8 cellular contexts compared by ENCODE assay signal in genomic region chr11:504053-504993, GRCh38.
A peak's percentile ranks its signal among the peaks of the same experiment; 100 is the strongest.
DNase-seq lines count a peak whose midpoint lies in the region; ATAC-seq and TF ChIP-seq lines count a peak whose summit lies in the region.

No MANE protein-coding gene starts in this region.

- H3K36me3 ChIP-seq in RWPE2 (ENCODE audit: low read depth): peaks cover 46% of the 10 kb centered on the region

- H3K27me3 ChIP-seq in RWPE2 (ENCODE audit: insufficient read depth, poor library complexity, severe bottlenecking): no peaks in the 10 kb centered on the region

- H3K27ac ChIP-seq in RWPE2 (ENCODE audit: poor library complexity, severe bottlenecking): peak overlapping the region; percentile 94

- no peaks in the 10 kb centered on the region for H3K27me3 Mint-ChIP-seq in nephron progenitor cell (ENCODE audit: low read depth, poor library complexity)

- TF ChIP-seq POLR2A in erythroblast (IDR thresholded peaks at IDR 0.05; ENCODE audit: low read length): peak; percentile 41

- DNase-seq in RWPE2 (ENCODE audit: low spot score) (no peak), erythroblast (lab: John Stamatoyannopoulos, UW) (peak; percentile 87 to 91), nephron progenitor cell (no peak), NCI-H526 (lab: John Stamatoyannopoulos, UW) (no peak), SKM-1 (lab: John Stamatoyannopoulos, UW; ENCODE audit: unreplicated experiment) (no peak), DMS153 treated with DMSO at 0.1 percent for 48 hours (lab: John Stamatoyannopoulos, UW; ENCODE audit: unreplicated experiment) (no peak), NCI-H1930 (lab: John Stamatoyannopoulos, UW) (no peak)

- no peak for TF ChIP-seq CTCF in GM12875 (IDR thresholded peaks at IDR 0.05; ENCODE audit: borderline replicate concordance, insufficient read depth, low read depth, low read length)
- no peak for TF ChIP-seq CTCF in RWPE2 (IDR thresholded peaks at IDR 0.05; ENCODE audit: poor library complexity, severe bottlenecking)
- TF ChIP-seq CTCF in nephron progenitor cell (IDR thresholded peaks at IDR 0.05): no peak

- H3K4me1 Mint-ChIP-seq in nephron progenitor cell: peaks cover 19% of the 10 kb centered on the region

- no peak for ATAC-seq in RWPE2 (ENCODE audit: low read depth)

- H3K9me3 ChIP-seq in RWPE2 (ENCODE audit: severe bottlenecking): no peaks in the 10 kb centered on the region

- peaks cover 11% of the 10 kb centered on the region for H3K4me1 ChIP-seq in RWPE2 (ENCODE audit: insufficient read depth, poor library complexity, severe bottlenecking)

- no peaks in the 10 kb centered on the region for H3K9me3 Mint-ChIP-seq in nephron progenitor cell

- H3K27ac Mint-ChIP-seq in nephron progenitor cell: no peak overlapping the region

- H3K4me3 ChIP-seq in GM12875 (ENCODE audit: low read depth, low read length) (peak overlapping the region; percentile 65), RWPE2 (ENCODE audit: severe bottlenecking) (peak overlapping the region; percentile 13)

- H3K36me3 Mint-ChIP-seq in nephron progenitor cell (ENCODE audit: low read depth): peaks cover 9% of the 10 kb centered on the region

- peak overlapping the region; percentile 97 for H3K4me3 Mint-ChIP-seq in nephron progenitor cell

Comparison
In these comparisons a context has a peak if more than half of its experiments do, and no peak if none do; other contexts are left out.
1. DNase-seq: peak in erythroblast (2 of 2); none in RWPE2 (single experiment), nephron progenitor cell (single experiment), NCI-H526 (0 of 2), SKM-1 (single experiment), DMS153 treated with DMSO at 0.1 percent for 48 hours (single experiment) and NCI-H1930 (0 of 2).